1 cellular context compared by ENCODE assay signal in the genomic region with DNA sequence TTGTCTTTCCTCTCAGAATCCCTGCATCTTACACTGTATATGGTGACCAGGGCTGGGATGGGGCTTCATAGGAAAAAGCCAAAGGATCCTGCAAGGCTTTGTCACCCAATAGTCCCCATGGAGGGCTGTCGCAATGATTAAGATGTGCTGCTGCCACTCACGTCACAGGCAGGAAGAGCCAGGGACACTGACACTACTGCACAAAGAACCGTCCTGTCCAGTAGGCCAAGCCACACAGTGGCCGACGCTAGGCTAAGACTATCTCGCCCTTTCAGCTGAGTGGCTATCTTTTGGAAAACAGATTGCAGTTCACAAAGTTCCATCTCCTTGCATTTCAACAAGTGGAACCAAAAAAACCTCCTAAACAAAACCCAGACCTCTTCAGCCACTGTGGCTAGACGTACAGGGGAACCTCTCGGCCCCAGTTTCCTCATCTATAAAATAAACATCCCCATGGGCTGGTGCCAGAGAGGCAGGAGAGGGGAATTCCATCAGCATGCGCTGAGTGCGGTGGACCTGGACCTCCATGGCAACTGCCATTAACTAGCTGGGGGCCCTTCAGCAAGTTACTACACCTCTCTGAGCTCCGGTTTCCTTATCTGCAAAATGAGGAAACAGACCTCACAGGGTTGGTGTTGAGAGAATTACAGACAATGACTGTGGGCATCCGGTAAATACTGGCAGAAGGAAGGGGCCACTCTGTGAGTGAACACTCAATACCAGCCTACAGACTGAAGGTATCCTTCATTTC.
TF ChIP-seq lines count a peak whose summit lies in the region.

No MANE protein-coding gene starts in this region.

TF ChIP-seq in K562, 482 proteins besides CTCF, POLR2A, EP300 and RAD21 (continued from another document and continues in another):
- TF ChIP-seq TEAD1 (CRISPR knock-in tag; IDR thresholded peaks at IDR 0.05) (peak; percentile 14 to 38; a peak in 1 of 4 replicates), ESRRA (IDR thresholded peaks at IDR 0.05; ENCODE audit: borderline replicate concordance, low read depth) (0 out of 2 replicates have a peak, but pooled peaks have one; percentile 10), GABPA (tag; conservative IDR thresholded peaks at IDR 0.05; ENCODE audit: low read depth) (peak; percentile 19; the same call in 1 of the 2 replicates), ETV5 (CRISPR knock-in tag; IDR thresholded peaks at IDR 0.05; ENCODE audit: low read depth) (peak; percentile 41), SMARCA5 (IDR thresholded peaks at IDR 0.05) (peak; percentile 52; the same call in 1 of the 2 replicates), STAT5A (IDR thresholded peaks at IDR 0.05; ENCODE audit: borderline replicate concordance, low read length) (0 out of 2 replicates have a peak, but pooled peaks have one; percentile 13), BRCA1 (IDR thresholded peaks at IDR 0.05) (no peak), BRCA1 (CRISPR knock-in tag; IDR thresholded peaks at IDR 0.05) (no peak), MTA3 (IDR thresholded peaks at IDR 0.05; ENCODE audit: borderline replicate concordance) (0 out of 2 replicates have a peak, but pooled peaks have one; percentile 49), CEBPB (tag; IDR thresholded peaks at IDR 0.05) (peak; percentile 55), ETV1 (tag; conservative IDR thresholded peaks at IDR 0.05; ENCODE audit: low read depth) (peak; percentile 95), MEIS2 (IDR thresholded peaks at IDR 0.05; ENCODE audit: partially characterized antibody) (peak; percentile 89), FOXP1 (CRISPR knock-in tag; IDR thresholded peaks at IDR 0.05) (0 out of 2 replicates have a peak, but pooled peaks have one; percentile 10), GATA2 (CRISPR knock-in tag; IDR thresholded peaks at IDR 0.05) (peak; percentile 66; the same call in 1 of the 2 replicates), NCOR1 (IDR thresholded peaks at IDR 0.05) (peak; percentile 47), KHSRP (IDR thresholded peaks at IDR 0.05) (no peak), MAZ (CRISPR knock-in tag; conservative IDR thresholded peaks at IDR 0.05 in 1 of 2, IDR thresholded peaks at IDR 0.05 in 1 of 2) (0 out of 4 replicates have a peak, but pooled peaks of 1 of the 2 experiments have one; percentile 19), L3MBTL2 (IDR thresholded peaks at IDR 0.05) (0 out of 2 replicates have a peak, but pooled peaks have one; percentile 7), SUPT5H (IDR thresholded peaks at IDR 0.05) (no peak), CBFA2T2 (conservative IDR thresholded peaks at IDR 0.05) (peak; percentile 32), CTBP1 (IDR thresholded peaks at IDR 0.05; ENCODE audit: borderline replicate concordance) (peak; percentile 36; the same call in 1 of the 2 replicates), LEF1 (IDR thresholded peaks at IDR 0.05) (0 out of 2 replicates have a peak, but pooled peaks have one; percentile 21), HDAC2 (IDR thresholded peaks at IDR 0.05) (peak; percentile 29; the same call in 1 of the 2 replicates), TRIM24 (IDR thresholded peaks at IDR 0.05) (0 out of 4 replicates have a peak, but pooled peaks of 1 of the 2 experiments have one; percentile 39), ATF1 (CRISPR knock-in tag; IDR thresholded peaks at IDR 0.05) (no peak), ATF1 (tag; IDR thresholded peaks at IDR 0.05) (peak; percentile 7; the same call in 1 of the 2 replicates), ZBTB1 (CRISPR knock-in tag; IDR thresholded peaks at IDR 0.05; ENCODE audit: borderline replicate concordance, low read depth) (no peak), POLR2AphosphoS5 (IDR thresholded peaks at IDR 0.05; ENCODE audit: control insufficient read depth, insufficient read depth, low read depth, low read length) (0 out of 2 replicates have a peak, but pooled peaks have one; percentile 18), MTA2 (IDR thresholded peaks at IDR 0.05; ENCODE audit: low read depth) (peak; percentile 44; the same call in 1 of the 2 replicates), SMAD3 (CRISPR knock-in tag; conservative IDR thresholded peaks at IDR 0.05) (0 out of 2 replicates have a peak, but pooled peaks have one; percentile 28)
- TF ChIP-seq, protein P1, sequence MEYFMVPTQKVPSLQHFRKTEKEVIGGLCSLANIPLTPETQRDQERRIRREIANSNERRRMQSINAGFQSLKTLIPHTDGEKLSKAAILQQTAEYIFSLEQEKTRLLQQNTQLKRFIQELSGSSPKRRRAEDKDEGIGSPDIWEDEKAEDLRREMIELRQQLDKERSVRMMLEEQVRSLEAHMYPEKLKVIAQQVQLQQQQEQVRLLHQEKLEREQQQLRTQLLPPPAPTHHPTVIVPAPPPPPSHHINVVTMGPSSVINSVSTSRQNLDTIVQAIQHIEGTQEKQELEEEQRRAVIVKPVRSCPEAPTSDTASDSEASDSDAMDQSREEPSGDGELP (CRISPR knock-in tag; IDR thresholded peaks at IDR 0.05; ENCODE audit: borderline replicate concordance), result peak; percentile 49; the same call in 1 of the 2 replicates
- TF ChIP-seq, protein P2, sequence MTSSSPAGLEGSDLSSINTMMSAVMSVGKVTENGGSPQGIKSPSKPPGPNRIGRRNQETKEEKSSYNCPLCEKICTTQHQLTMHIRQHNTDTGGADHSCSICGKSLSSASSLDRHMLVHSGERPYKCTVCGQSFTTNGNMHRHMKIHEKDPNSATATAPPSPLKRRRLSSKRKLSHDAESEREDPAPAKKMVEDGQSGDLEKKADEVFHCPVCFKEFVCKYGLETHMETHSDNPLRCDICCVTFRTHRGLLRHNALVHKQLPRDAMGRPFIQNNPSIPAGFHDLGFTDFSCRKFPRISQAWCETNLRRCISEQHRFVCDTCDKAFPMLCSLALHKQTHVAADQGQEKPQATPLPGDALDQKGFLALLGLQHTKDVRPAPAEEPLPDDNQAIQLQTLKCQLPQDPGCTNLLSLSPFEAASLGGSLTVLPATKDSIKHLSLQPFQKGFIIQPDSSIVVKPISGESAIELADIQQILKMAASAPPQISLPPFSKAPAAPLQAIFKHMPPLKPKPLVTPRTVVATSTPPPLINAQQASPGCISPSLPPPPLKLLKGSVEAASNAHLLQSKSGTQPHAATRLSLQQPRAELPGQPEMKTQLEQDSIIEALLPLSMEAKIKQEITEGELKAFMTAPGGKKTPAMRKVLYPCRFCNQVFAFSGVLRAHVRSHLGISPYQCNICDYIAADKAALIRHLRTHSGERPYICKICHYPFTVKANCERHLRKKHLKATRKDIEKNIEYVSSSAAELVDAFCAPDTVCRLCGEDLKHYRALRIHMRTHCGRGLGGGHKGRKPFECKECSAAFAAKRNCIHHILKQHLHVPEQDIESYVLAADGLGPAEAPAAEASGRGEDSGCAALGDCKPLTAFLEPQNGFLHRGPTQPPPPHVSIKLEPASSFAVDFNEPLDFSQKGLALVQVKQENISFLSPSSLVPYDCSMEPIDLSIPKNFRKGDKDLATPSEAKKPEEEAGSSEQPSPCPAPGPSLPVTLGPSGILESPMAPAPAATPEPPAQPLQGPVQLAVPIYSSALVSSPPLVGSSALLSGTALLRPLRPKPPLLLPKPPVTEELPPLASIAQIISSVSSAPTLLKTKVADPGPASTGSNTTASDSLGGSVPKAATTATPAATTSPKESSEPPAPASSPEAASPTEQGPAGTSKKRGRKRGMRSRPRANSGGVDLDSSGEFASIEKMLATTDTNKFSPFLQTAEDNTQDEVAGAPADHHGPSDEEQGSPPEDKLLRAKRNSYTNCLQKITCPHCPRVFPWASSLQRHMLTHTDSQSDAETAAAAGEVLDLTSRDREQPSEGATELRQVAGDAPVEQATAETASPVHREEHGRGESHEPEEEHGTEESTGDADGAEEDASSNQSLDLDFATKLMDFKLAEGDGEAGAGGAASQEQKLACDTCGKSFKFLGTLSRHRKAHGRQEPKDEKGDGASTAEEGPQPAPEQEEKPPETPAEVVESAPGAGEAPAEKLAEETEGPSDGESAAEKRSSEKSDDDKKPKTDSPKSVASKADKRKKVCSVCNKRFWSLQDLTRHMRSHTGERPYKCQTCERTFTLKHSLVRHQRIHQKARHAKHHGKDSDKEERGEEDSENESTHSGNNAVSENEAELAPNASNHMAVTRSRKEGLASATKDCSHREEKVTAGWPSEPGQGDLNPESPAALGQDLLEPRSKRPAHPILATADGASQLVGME (CRISPR knock-in tag; IDR thresholded peaks at IDR 0.05), result 0 out of 2 replicates have a peak, but pooled peaks have one; percentile 23
- TF ChIP-seq, protein P3, sequence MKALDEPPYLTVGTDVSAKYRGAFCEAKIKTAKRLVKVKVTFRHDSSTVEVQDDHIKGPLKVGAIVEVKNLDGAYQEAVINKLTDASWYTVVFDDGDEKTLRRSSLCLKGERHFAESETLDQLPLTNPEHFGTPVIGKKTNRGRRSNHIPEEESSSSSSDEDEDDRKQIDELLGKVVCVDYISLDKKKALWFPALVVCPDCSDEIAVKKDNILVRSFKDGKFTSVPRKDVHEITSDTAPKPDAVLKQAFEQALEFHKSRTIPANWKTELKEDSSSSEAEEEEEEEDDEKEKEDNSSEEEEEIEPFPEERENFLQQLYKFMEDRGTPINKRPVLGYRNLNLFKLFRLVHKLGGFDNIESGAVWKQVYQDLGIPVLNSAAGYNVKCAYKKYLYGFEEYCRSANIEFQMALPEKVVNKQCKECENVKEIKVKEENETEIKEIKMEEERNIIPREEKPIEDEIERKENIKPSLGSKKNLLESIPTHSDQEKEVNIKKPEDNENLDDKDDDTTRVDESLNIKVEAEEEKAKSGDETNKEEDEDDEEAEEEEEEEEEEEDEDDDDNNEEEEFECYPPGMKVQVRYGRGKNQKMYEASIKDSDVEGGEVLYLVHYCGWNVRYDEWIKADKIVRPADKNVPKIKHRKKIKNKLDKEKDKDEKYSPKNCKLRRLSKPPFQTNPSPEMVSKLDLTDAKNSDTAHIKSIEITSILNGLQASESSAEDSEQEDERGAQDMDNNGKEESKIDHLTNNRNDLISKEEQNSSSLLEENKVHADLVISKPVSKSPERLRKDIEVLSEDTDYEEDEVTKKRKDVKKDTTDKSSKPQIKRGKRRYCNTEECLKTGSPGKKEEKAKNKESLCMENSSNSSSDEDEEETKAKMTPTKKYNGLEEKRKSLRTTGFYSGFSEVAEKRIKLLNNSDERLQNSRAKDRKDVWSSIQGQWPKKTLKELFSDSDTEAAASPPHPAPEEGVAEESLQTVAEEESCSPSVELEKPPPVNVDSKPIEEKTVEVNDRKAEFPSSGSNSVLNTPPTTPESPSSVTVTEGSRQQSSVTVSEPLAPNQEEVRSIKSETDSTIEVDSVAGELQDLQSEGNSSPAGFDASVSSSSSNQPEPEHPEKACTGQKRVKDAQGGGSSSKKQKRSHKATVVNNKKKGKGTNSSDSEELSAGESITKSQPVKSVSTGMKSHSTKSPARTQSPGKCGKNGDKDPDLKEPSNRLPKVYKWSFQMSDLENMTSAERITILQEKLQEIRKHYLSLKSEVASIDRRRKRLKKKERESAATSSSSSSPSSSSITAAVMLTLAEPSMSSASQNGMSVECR (CRISPR knock-in tag; IDR thresholded peaks at IDR 0.05), result 0 out of 2 replicates have a peak, but pooled peaks have one; percentile 14
- TF ChIP-seq, protein P4, sequence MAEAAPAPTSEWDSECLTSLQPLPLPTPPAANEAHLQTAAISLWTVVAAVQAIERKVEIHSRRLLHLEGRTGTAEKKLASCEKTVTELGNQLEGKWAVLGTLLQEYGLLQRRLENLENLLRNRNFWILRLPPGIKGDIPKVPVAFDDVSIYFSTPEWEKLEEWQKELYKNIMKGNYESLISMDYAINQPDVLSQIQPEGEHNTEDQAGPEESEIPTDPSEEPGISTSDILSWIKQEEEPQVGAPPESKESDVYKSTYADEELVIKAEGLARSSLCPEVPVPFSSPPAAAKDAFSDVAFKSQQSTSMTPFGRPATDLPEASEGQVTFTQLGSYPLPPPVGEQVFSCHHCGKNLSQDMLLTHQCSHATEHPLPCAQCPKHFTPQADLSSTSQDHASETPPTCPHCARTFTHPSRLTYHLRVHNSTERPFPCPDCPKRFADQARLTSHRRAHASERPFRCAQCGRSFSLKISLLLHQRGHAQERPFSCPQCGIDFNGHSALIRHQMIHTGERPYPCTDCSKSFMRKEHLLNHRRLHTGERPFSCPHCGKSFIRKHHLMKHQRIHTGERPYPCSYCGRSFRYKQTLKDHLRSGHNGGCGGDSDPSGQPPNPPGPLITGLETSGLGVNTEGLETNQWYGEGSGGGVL (CRISPR knock-in tag; IDR thresholded peaks at IDR 0.05), result no peak
- TF ChIP-seq, protein P5, sequence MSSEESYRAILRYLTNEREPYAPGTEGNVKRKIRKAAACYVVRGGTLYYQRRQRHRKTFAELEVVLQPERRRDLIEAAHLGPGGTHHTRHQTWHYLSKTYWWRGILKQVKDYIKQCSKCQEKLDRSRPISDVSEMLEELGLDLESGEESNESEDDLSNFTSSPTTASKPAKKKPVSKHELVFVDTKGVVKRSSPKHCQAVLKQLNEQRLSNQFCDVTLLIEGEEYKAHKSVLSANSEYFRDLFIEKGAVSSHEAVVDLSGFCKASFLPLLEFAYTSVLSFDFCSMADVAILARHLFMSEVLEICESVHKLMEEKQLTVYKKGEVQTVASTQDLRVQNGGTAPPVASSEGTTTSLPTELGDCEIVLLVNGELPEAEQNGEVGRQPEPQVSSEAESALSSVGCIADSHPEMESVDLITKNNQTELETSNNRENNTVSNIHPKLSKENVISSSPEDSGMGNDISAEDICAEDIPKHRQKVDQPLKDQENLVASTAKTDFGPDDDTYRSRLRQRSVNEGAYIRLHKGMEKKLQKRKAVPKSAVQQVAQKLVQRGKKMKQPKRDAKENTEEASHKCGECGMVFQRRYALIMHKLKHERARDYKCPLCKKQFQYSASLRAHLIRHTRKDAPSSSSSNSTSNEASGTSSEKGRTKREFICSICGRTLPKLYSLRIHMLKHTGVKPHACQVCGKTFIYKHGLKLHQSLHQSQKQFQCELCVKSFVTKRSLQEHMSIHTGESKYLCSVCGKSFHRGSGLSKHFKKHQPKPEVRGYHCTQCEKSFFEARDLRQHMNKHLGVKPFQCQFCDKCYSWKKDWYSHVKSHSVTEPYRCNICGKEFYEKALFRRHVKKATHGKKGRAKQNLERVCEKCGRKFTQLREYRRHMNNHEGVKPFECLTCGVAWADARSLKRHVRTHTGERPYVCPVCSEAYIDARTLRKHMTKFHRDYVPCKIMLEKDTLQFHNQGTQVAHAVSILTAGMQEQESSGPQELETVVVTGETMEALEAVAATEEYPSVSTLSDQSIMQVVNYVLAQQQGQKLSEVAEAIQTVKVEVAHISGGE (CRISPR knock-in tag; IDR thresholded peaks at IDR 0.05), result 0 out of 6 replicates have a peak, but pooled peaks of 1 of the 3 experiments have one; percentile 18
- TF ChIP-seq, protein P6, sequence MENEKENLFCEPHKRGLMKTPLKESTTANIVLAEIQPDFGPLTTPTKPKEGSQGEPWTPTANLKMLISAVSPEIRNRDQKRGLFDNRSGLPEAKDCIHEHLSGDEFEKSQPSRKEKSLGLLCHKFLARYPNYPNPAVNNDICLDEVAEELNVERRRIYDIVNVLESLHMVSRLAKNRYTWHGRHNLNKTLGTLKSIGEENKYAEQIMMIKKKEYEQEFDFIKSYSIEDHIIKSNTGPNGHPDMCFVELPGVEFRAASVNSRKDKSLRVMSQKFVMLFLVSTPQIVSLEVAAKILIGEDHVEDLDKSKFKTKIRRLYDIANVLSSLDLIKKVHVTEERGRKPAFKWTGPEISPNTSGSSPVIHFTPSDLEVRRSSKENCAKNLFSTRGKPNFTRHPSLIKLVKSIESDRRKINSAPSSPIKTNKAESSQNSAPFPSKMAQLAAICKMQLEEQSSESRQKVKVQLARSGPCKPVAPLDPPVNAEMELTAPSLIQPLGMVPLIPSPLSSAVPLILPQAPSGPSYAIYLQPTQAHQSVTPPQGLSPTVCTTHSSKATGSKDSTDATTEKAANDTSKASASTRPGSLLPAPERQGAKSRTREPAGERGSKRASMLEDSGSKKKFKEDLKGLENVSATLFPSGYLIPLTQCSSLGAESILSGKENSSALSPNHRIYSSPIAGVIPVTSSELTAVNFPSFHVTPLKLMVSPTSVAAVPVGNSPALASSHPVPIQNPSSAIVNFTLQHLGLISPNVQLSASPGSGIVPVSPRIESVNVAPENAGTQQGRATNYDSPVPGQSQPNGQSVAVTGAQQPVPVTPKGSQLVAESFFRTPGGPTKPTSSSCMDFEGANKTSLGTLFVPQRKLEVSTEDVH (IDR thresholded peaks at IDR 0.05; ENCODE audit: low read depth, partially characterized antibody), result no peak
